Comparison of ENCODE assay signal across 1 cellular context in the genomic region with DNA sequence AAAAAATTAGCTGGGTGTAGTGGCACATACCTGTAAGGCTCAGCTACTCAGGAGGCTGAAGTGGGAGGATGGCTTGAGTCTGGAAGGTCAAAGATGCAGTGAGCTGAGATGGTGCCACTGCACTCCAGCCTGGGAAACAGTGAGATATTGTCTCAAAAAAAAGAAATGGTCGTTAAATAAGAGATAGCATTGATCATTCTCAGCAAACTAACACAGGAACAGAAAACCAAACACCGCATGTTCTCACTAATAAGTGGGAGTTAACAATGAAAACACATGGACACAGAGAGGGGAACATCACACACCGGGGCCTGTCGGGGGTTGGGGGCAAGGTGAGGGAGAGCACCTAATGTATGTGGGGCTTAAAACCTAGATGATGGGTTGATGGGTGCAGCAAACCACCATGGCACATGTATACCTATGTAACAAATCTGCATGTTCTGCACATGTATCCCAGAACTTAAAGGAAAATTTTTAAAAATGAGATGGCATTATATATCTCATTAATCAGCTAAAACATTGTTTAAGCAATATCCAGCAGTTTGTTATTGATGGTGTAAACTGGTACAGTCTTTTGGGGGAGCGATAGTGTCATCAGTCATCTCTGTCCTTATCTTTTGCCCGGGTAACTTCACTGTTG.
TF ChIP-seq lines count a peak whose summit lies in the region.

No MANE protein-coding gene starts in this region.

TF ChIP-seq in HEK293, 187 proteins besides CTCF, POLR2A, EP300 and RAD21:
- peak; percentile 98 for TF ChIP-seq ZNF664 (tag by site-specific recombination; IDR thresholded peaks at IDR 0.05)
